Comparison of ENCODE assay signal across 18 cellular contexts in the genomic region with DNA sequence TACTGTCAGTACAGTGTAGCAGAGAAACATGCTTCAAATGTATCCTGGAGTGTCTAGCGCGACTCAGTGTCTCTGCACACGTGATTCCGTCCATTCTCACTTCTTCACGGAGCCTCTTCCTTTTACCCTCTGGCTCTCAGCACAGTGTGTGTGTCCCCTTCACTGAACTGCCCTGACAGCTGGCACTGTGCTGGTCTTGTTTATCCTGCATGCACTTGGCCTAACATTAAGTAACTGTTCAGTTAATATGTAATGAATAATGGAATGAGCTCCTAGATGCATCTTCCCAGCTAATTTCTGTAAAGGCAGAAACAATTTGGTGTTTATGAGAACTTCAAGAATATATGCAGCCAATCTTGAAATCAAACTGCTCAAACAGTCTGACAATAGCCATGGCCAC. TPM values are rescaled to one million over a fixed set of nuclear protein-coding genes. Genes with fewer than 3 reads are reported as not detected.
A peak's percentile ranks its signal among the peaks of the same experiment; 100 is the strongest.
DNase-seq lines count a peak whose midpoint lies in the region; ATAC-seq, FAIRE-seq and TF ChIP-seq lines count a peak whose summit lies in the region.
"Had no signal": no experiment of that assay in that cellular context is flagged by ENCODE, and none has a peak within 500 bp of the region (broad histone marks: within the 10 kb centered on the region; RNA-seq: fewer than 3 reads in every experiment).

No MANE protein-coding gene starts in this region.

- FAIRE-seq in pancreas (lab: Jason Lieb, UNC): no peak
- FAIRE-seq: A549, H1 had no signal

- peaks cover 29% of the 10 kb centered on the region for H3K36me3 Mint-ChIP-seq in chondrocyte (ENCODE audit: low read depth)

- peak; percentile 22 to 53 for TF ChIP-seq RAD21 in liver (IDR thresholded peaks at IDR 0.05)

- WGBS in liver: 51% methylated on average over 5 of the region's 5 CpGs
- WGBS in pancreas, 2 donors: 79 to 90% methylated on average over 5 of the region's 5 CpGs

- no peaks in the 10 kb centered on the region for H3K9me3 Mint-ChIP-seq in chondrocyte (ENCODE audit: low read depth)
- H3K9me3 Mint-ChIP-seq: CD14-positive monocyte; CD4-positive, alpha-beta memory T cell; H9 had no signal

- H3K9me3 ChIP-seq in liver (ENCODE audit: control insufficient read depth in 4 of 4, low read length in 3 of 4) (no peaks in the 10 kb centered on the region), pancreas (no peaks in the 10 kb centered on the region), MG63 (no peaks in the 10 kb centered on the region)
- H3K9me3 ChIP-seq: A549, BLaER1 had no signal

- H3K4me1 ChIP-seq in liver (ENCODE audit: control insufficient read depth in 4 of 4, insufficient read depth in 4 of 4, low read length in 3 of 4): peaks cover 3 to 41% (median 35%) of the 10 kb centered on the region in 4 donors
- peaks cover 3 to 7% (median 5%) of the 10 kb centered on the region in 3 donors for H3K4me1 ChIP-seq in pancreas
- H3K4me1 ChIP-seq: A549, BLaER1 had no signal

- H3K4me3 ChIP-seq in liver (ENCODE audit: low read depth in 1 of 3, low read length in 3 of 3) (no peak overlapping the region), pancreas (no peak overlapping the region), MG63 (no peak overlapping the region)
- H3K4me3 ChIP-seq: A549, BLaER1 had no signal

- no peak overlapping the region for H3K9ac ChIP-seq in liver (ENCODE audit: low read depth in 1 of 2, low read length in 2 of 2)
- H3K9ac ChIP-seq: BLaER1 had no signal

- peak overlapping the region; percentile 63 for H3K27ac Mint-ChIP-seq in chondrocyte (ENCODE audit: unreplicated experiment)
- H3K27ac Mint-ChIP-seq: CD4-positive, alpha-beta memory T cell; H9 had no signal

- DNase-seq in ACHN (peak; percentile 9), chondrocyte (ENCODE audit: low spot score) (no peak), pancreas (no peak), MG63 (no peak), NCI-H82 (lab: John Stamatoyannopoulos, UW) (no peak)
- DNase-seq in stimulated activated CD4-positive, alpha-beta T cell treated with anti-CD3 and anti-CD28 coated beads, Interleukin-15, amount 100 ng/mL, for 24 hours: no peak
- DNase-seq: Calu3; CD4-positive, alpha-beta memory T cell; DMS79 treated with DMSO at 0.1 percent for 48 hours; GF-D8; H9 had no signal

- H3K27me3 Mint-ChIP-seq in chondrocyte (ENCODE audit: low read depth): no peaks in the 10 kb centered on the region
- H3K27me3 Mint-ChIP-seq: CD4-positive, alpha-beta memory T cell had no signal

- no peaks in the 10 kb centered on the region for H3K27me3 ChIP-seq in liver (ENCODE audit: control insufficient read depth in 4 of 4, insufficient read depth in 4 of 4, low read length in 3 of 4)
- no peaks in the 10 kb centered on the region for H3K27me3 ChIP-seq in pancreas
- H3K27me3 ChIP-seq in MG63: no peaks in the 10 kb centered on the region
- H3K27me3 ChIP-seq: BLaER1 had no signal

- H3K36me3 ChIP-seq in liver (ENCODE audit: control insufficient read depth in 4 of 4, insufficient read depth in 3 of 4, low read depth in 1 of 4, low read length in 3 of 4) (peaks cover 12 to 48% (median 32%) of the 10 kb centered on the region in 4 donors), pancreas (peaks cover 0 to 51% (median 12%) of the 10 kb centered on the region in 3 donors), MG63 (peaks cover 55% of the 10 kb centered on the region)

- in situ Hi-C loops in ACHN (cut with HindIII; ENCODE audit: low pct_ligation_motif_present, low pct_unique_long_range_greater_than_20kb, low sequenced_read_pairs): no loop called here

- ATAC-seq in pancreas (peak in 3 of 4 donors; percentile 15 to 26 (median 23)), HG02763 (IDR thresholded peaks at IDR 0.05; ENCODE audit: unreplicated experiment) (no peak)
- ATAC-seq: A549 had no signal

- TF ChIP-seq CTCF in chondrocyte (IDR thresholded peaks at IDR 0.05) (no peak), liver (IDR thresholded peaks at IDR 0.05; ENCODE audit: low read depth, low read length, missing input control) (no peak), pancreas (IDR thresholded peaks at IDR 0.05) (no peak)

- H3K27ac ChIP-seq in liver (ENCODE audit: low read depth in 1 of 2, low read length in 2 of 2): peak overlapping the region in 1 of 2 donors; percentile 4
- no peak overlapping the region for H3K27ac ChIP-seq in pancreas
- H3K27ac ChIP-seq: 22Rv1, A549, BLaER1 had no signal

- H3K4me1 Mint-ChIP-seq in chondrocyte (ENCODE audit: low read depth): no peaks in the 10 kb centered on the region
- H3K4me1 Mint-ChIP-seq: CD14-positive monocyte; CD4-positive, alpha-beta memory T cell; H9 had no signal

- intact Hi-C loops in pancreas (cut with DNase I): no loop called here

- H3K4me3 Mint-ChIP-seq in chondrocyte (ENCODE audit: unreplicated experiment): no peak overlapping the region
- H3K4me3 Mint-ChIP-seq: CD14-positive monocyte, H9 had no signal

TF ChIP-seq in liver, 16 proteins besides CTCF, POLR2A, EP300 and RAD21:
- TF ChIP-seq, protein P1, sequence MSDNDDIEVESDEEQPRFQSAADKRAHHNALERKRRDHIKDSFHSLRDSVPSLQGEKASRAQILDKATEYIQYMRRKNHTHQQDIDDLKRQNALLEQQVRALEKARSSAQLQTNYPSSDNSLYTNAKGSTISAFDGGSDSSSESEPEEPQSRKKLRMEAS (IDR thresholded peaks at IDR 0.05): peak; percentile 52
- TF ChIP-seq, protein P2, sequence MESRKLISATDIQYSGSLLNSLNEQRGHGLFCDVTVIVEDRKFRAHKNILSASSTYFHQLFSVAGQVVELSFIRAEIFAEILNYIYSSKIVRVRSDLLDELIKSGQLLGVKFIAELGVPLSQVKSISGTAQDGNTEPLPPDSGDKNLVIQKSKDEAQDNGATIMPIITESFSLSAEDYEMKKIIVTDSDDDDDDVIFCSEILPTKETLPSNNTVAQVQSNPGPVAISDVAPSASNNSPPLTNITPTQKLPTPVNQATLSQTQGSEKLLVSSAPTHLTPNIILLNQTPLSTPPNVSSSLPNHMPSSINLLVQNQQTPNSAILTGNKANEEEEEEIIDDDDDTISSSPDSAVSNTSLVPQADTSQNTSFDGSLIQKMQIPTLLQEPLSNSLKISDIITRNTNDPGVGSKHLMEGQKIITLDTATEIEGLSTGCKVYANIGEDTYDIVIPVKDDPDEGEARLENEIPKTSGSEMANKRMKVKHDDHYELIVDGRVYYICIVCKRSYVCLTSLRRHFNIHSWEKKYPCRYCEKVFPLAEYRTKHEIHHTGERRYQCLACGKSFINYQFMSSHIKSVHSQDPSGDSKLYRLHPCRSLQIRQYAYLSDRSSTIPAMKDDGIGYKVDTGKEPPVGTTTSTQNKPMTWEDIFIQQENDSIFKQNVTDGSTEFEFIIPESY (IDR thresholded peaks at IDR 0.05): no peak
- TF ChIP-seq SP1 (IDR thresholded peaks at IDR 0.05): peak; percentile 18
- TF ChIP-seq YY1 (IDR thresholded peaks at IDR 0.05): no peak
- peak; percentile 43 to 58 for TF ChIP-seq HNF4A (conservative IDR thresholded peaks at IDR 0.05)
- TF ChIP-seq JUND (IDR thresholded peaks at IDR 0.05): no peak
- peak in 1 of 2 donors; percentile 72 for TF ChIP-seq RXRA (IDR thresholded peaks at IDR 0.05)
- TF ChIP-seq NR2F2 (IDR thresholded peaks at IDR 0.05): no peak
- no peak for TF ChIP-seq EGR1 (IDR thresholded peaks at IDR 0.05; ENCODE audit: low read depth in 2 of 2)
- TF ChIP-seq FOXA2 (IDR thresholded peaks at IDR 0.05): peak; percentile 45
- TF ChIP-seq FOXA1 (IDR thresholded peaks at IDR 0.05): no peak

RNA-seq across cellular contexts. Expression of a gene that starts 44.4 kb away (rescaled TPM):
- total RNA-seq in chondrocyte: 40.8 to 44.4 TPM (median 41.2 TPM) in 3 replicates
- 10 to 100 TPM; 17.9 to 33.8 TPM for total RNA-seq in liver
- polyA plus RNA-seq in liver: 10 to 100 TPM in 1 of 2 donors, 1 to 10 TPM in 1; 8.7 to 11.7 TPM
- total RNA-seq in pancreas: 10 to 100 TPM; 21.7 to 30.8 (median 23.2) TPM
- polyA plus RNA-seq in pancreas: 10 to 100 TPM; 12.8 to 19.3 TPM
- total RNA-seq in MG63 (2014; rRNA removed; shearing (Covaris generic); ENCODE audit: low replicate concordance): 4.7 and 13.8 TPM in 2 replicates

RNA-seq across cellular contexts. Expression of a gene that starts 47.5 kb away (rescaled TPM):
- 17.7 to 21.8 TPM (median 21.0 TPM) in 3 replicates for total RNA-seq in chondrocyte
- 10 to 100 TPM; 18.4 to 41.9 TPM for total RNA-seq in liver
- 10 to 100 TPM; 11.4 to 16.1 TPM for polyA plus RNA-seq in liver
- total RNA-seq in pancreas: 10 to 100 TPM; 17.4 to 37.2 (median 26.8) TPM
- 100 to 1,000 TPM in 1 of 2 donors, 10 to 100 TPM in 1; 63.1 to 110 TPM for polyA plus RNA-seq in pancreas
- 6.8 and 12.9 TPM in 2 replicates for total RNA-seq in MG63 (2014; rRNA removed; shearing (Covaris generic); ENCODE audit: low replicate concordance)
